ENCODE assay signal across 8 cellular contexts in the genomic region with DNA sequence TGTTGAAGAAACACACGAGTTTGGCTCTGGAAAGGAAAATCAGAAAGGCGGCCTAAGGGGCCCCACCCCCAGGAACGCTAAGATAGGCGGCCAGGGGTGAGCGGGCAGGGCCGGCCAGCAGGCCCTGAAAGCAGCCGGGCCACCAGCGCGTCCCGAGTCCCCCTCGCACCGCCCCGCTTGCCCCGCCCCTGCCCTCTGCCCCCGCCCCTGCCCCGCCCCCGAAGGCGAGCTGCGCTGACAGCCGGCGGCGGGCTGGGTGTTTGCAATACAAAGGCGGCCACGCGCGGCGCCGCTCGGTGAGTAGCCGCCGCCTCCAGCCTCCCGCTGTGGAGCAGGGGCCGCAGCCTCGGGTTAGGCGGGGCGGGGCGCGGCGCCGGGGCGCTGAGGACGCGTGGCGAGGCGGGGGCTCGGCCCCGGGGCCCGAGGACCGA. TPM values are rescaled to one million over a fixed set of nuclear protein-coding genes. Genes with fewer than 3 reads are reported as not detected.
DNase-seq lines count a peak whose midpoint lies in the region; ATAC-seq, FAIRE-seq and TF ChIP-seq lines count a peak whose summit lies in the region.

A gene with protein sequence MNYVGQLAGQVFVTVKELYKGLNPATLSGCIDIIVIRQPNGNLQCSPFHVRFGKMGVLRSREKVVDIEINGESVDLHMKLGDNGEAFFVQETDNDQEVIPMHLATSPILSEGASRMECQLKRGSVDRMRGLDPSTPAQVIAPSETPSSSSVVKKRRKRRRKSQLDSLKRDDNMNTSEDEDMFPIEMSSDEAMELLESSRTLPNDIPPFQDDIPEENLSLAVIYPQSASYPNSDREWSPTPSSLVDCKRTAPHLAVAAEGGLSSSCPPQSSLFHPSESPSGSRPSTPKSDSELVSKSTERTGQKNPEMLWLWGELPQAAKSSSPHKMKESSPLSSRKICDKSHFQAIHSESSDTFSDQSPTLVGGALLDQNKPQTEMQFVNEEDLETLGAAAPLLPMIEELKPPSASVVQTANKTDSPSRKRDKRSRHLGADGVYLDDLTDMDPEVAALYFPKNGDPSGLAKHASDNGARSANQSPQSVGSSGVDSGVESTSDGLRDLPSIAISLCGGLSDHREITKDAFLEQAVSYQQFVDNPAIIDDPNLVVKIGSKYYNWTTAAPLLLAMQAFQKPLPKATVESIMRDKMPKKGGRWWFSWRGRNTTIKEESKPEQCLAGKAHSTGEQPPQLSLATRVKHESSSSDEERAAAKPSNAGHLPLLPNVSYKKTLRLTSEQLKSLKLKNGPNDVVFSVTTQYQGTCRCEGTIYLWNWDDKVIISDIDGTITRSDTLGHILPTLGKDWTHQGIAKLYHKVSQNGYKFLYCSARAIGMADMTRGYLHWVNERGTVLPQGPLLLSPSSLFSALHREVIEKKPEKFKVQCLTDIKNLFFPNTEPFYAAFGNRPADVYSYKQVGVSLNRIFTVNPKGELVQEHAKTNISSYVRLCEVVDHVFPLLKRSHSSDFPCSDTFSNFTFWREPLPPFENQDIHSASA (plus strand): TSS at position 257 of the 431 bp plus-strand sequence. CDS start 18,910 bp downstream, outside the sequence.

- POLR2A ChIA-PET in OCI-LY7 (lab: Charles Lee), result interaction anchor here (1.0 kb wide), 1 partner anchor 18 kb away, joined by 3 read pairs; no protein-coding TSS in a partner anchor

- peak within 1 kb of the TSS; percentile 98 for H3K4me2 ChIP-seq in OCI-LY7 (ENCODE audit: low read length)

- peaks cover 18% of the 10 kb centered on the region for H4K20me1 ChIP-seq in OCI-LY7 (ENCODE audit: insufficient read depth, low read length)

- H3K4me3 ChIP-seq in OCI-LY7 (ENCODE audit: low read depth, low read length, poor library complexity, severe bottlenecking) (peak within 1 kb of the TSS; percentile 80), epithelial cell of esophagus (ENCODE audit: low read length) (peak within 1 kb of the TSS; percentile 73), mucosa of descending colon (peak within 1 kb of the TSS; percentile 60)

- in situ Hi-C loops in Caki2 (cut with HindIII; ENCODE audit: low pct_unique_long_range_greater_than_20kb, low sequenced_read_pairs), result no loop called here

- H3K9me3 ChIP-seq in OCI-LY7 (ENCODE audit: low read length), result no peaks in the 10 kb centered on the region
- H3K9me3 ChIP-seq in mucosa of descending colon, result no peaks in the 10 kb centered on the region

- BruUV-seq in OCI-LY7 (replicated peaks; lab: Mats Ljungman, UMichigan), result no TSS peak

- H3K4me1 ChIP-seq in OCI-LY7 (ENCODE audit: insufficient read depth, low read length, poor library complexity, severe bottlenecking), result peaks cover 76% of the 10 kb centered on the region
- H3K4me1 ChIP-seq in mucosa of descending colon (ENCODE audit: low read depth), result peaks cover 23% of the 10 kb centered on the region

- TF ChIP-seq CTCF in GM20000 (IDR thresholded peaks at IDR 0.05; ENCODE audit: extremely low read depth, missing control alignments) (no peak), OCI-LY7 (conservative IDR thresholded peaks at IDR 0.05; ENCODE audit: low read length) (no peak), epithelial cell of esophagus (IDR thresholded peaks at IDR 0.05; ENCODE audit: insufficient read depth, low read depth, low read length, missing control alignments) (no peak), mucosa of descending colon (IDR thresholded peaks at IDR 0.05) (no peak)

- H3K9me2 ChIP-seq in OCI-LY7 (ENCODE audit: insufficient read depth, low read length), result no peaks in the 10 kb centered on the region

- CTCF ChIA-PET in OCI-LY7 (lab: Charles Lee; ENCODE audit: unreplicated experiment), result interaction anchor here (1.0 to 1.6 kb wide), 2 partner anchors 11 to 31 kb away, joined by 4 to 9 read pairs; no protein-coding TSS in a partner anchor

- FAIRE-seq in HTR-8/SVneo (lab: Jason Lieb, UNC), result no peak

- intact Hi-C loops in OCI-LY7 (cut with micrococcal nuclease; ENCODE audit: unreplicated experiment), result loop anchor here (2.0 to 5.0 kb wide), 4 partner anchors 32 to 971 kb away; a partner anchor contains a TSS
- intact Hi-C loops in mucosa of descending colon (cut with DNase I, micrococcal nuclease), result no loop called here

- peak; percentile 68 for DNase-seq in Caki2 (ENCODE audit: low read depth)
- DNase-seq in GM20000 (ENCODE audit: low spot score), result peak; percentile 93
- DNase-seq in HTR-8/SVneo (ENCODE audit: insufficient read length, low spot score), result peak; percentile 85
- DNase-seq in OCI-LY7 (ENCODE audit: low spot score), result peak; percentile 91
- DNase-seq in activated T-cell treated with anti-CD3 and anti-CD28 coated beads for 4 hours, result peak; percentile 79
- DNase-seq in epithelial cell of esophagus (ENCODE audit: low read depth), result peak; percentile 92
- DNase-seq in mucosa of descending colon, result peak; percentile 91 to 94 (median 93)
- peak; percentile 60 to 72 for DNase-seq in stimulated activated CD8-positive, alpha-beta memory T cell treated with anti-CD3 and anti-CD28 coated beads, Interleukin-4, amount 100 ng/mL, for 1 hour (ENCODE audit: low read depth in 2 of 2, low spot score in 1 of 2)

- H3K27ac ChIP-seq in OCI-LY7 (ENCODE audit: low read depth, low read length, poor library complexity, severe bottlenecking), result peak within 1 kb of the TSS; percentile 88

- 0 out of 2 replicates have a peak within 1 kb of the TSS, but pooled peaks have one; percentile 33 for H2AFZ ChIP-seq in OCI-LY7 (ENCODE audit: low read length)

- H3K36me3 ChIP-seq in OCI-LY7 (ENCODE audit: insufficient read depth, low read length) (no peaks in the 10 kb centered on the region), mucosa of descending colon (ENCODE audit: low read depth) (no peaks in the 10 kb centered on the region)

- H3K79me2 ChIP-seq in OCI-LY7 (ENCODE audit: insufficient read depth, low read depth, low read length), result peaks cover 44% of the 10 kb centered on the region

- peak; percentile 84 for ATAC-seq in mucosa of descending colon

RNA-seq across cellular contexts. Expression of the gene that starts here (rescaled TPM):
- 12.2 and 25.8 TPM in 2 replicates for total RNA-seq in Caki2 (2014; rRNA removed; shearing (Covaris generic); ENCODE audit: low replicate concordance)
- 46.6 and 56.9 TPM in 2 replicates for total RNA-seq in OCI-LY7 (2014; rRNA removed; shearing (Covaris generic))
- 65.6 and 70.2 TPM in 2 replicates for total RNA-seq in OCI-LY7 (2022)
- total RNA-seq in mucosa of descending colon, result 10 to 100 TPM; 29.7 to 38.4 (median 30.4) TPM

Comparison
In these comparisons a context has a peak if more than half of its experiments do, and no peak if none do; other contexts are left out.
1. Peak in every context shown above with its lines: DNase-seq, ATAC-seq, H3K4me3 ChIP-seq and H3K27ac ChIP-seq.